8 cellular contexts compared by ENCODE assay signal in the genomic region with DNA sequence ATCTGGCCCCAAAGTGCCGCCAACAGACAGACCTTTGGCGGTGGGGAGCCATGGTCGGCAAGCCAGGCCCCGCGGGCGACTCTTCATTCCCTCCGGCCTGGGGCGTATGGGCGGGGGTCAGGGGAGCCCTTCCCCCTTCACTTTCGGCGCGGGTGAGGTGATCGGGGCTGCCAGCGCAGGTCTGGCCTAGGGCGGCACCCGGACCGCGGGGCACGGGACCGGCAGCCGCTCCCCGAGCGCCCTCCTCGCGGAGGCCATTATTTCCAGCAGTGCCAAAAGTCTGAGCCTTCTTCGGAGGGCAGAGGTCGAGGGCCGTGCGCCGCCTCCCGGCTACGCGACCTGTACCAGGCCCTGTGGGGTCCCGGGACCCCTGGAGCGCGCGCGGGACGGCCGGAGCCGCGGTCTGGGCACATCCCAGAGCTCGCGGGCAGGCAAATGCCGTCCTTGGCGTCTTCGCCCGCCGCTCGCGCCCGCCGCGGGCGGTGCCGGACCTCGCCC. TPM values are rescaled to one million over a fixed set of nuclear protein-coding genes. Genes with fewer than 3 reads are reported as not detected.
A peak's percentile ranks its signal among the peaks of the same experiment; 100 is the strongest.
DNase-seq lines count a peak whose midpoint lies in the region; ATAC-seq and TF ChIP-seq lines count a peak whose summit lies in the region.
"Had no signal": no experiment of that assay in that cellular context is flagged by ENCODE, and none has a peak within 500 bp of the region (broad histone marks: within the 10 kb centered on the region; RNA-seq: fewer than 3 reads in every experiment).

No MANE protein-coding gene starts in this region.

- H3K4me1 Mint-ChIP-seq in activated T-helper 17 cell treated with anti-CD3 and anti-CD28 coated beads, Interleukin-2, amount 50 U/mL, for 72 hours = no peaks in the 10 kb centered on the region
- peaks cover 17% of the 10 kb centered on the region for H3K4me1 Mint-ChIP-seq in osteocyte (ENCODE audit: unreplicated experiment)

- ATAC-seq in GM21825 (IDR thresholded peaks at IDR 0.05; ENCODE audit: unreplicated experiment) (peak; percentile 19), foreskin keratinocyte (peak; percentile 22)
- ATAC-seq in activated T-helper 17 cell treated with anti-CD3 and anti-CD28 coated beads, Interleukin-2, amount 50 U/mL, for 72 hours (replicated peaks) = peak; percentile 30

- H3K36me3 Mint-ChIP-seq in activated T-helper 17 cell treated with anti-CD3 and anti-CD28 coated beads, Interleukin-2, amount 50 U/mL, for 72 hours (ENCODE audit: low read depth) = peaks cover 28% of the 10 kb centered on the region
- H3K36me3 Mint-ChIP-seq in osteocyte (ENCODE audit: unreplicated experiment) = no peaks in the 10 kb centered on the region

- in situ Hi-C loops in GM13977 (cut with MboI; ENCODE audit: low pct_unique_long_range_greater_than_20kb, low sequenced_read_pairs, unreplicated experiment) = no loop called here

- peak; percentile 70 for DNase-seq in GM13977 (ENCODE audit: low spot score)
- peak in 1 of 2 donors; percentile 22 for DNase-seq in foreskin keratinocyte
- DNase-seq in osteocyte (ENCODE audit: extremely low spot score, unreplicated experiment) = no peak
- no peak for DNase-seq in HK-2 (ENCODE audit: unreplicated experiment)

- H3K27ac Mint-ChIP-seq in activated T-helper 17 cell treated with anti-CD3 and anti-CD28 coated beads, Interleukin-2, amount 50 U/mL, for 72 hours = peak overlapping the region; percentile 79
- peak overlapping the region; percentile 82 for H3K27ac Mint-ChIP-seq in osteocyte (ENCODE audit: unreplicated experiment)

- no peak for TF ChIP-seq CTCF in GM13977 (IDR thresholded peaks at IDR 0.05; ENCODE audit: extremely low read depth, insufficient read depth, missing control alignments)
- no peak for TF ChIP-seq CTCF in foreskin keratinocyte (conservative IDR thresholded peaks at IDR 0.05)
- no peak for TF ChIP-seq CTCF in osteocyte (IDR thresholded peaks at IDR 0.05)

- no peaks in the 10 kb centered on the region for H3K9me3 Mint-ChIP-seq in activated T-helper 17 cell treated with anti-CD3 and anti-CD28 coated beads, Interleukin-2, amount 50 U/mL, for 72 hours
- H3K9me3 Mint-ChIP-seq in osteocyte (ENCODE audit: unreplicated experiment) = no peaks in the 10 kb centered on the region

- H3K4me1 ChIP-seq in foreskin keratinocyte = no peaks in the 10 kb centered on the region

- peak overlapping the region; percentile 92 for H3K4me3 Mint-ChIP-seq in activated T-helper 17 cell treated with anti-CD3 and anti-CD28 coated beads, Interleukin-2, amount 50 U/mL, for 72 hours
- H3K4me3 Mint-ChIP-seq in osteocyte (ENCODE audit: unreplicated experiment) = peak overlapping the region; percentile 82

- H3K27ac ChIP-seq in KOPT-K1 (ENCODE audit: low read depth, low read length, poor library complexity, severe bottlenecking) = peak overlapping the region; percentile 76
- peak overlapping the region; percentile 87 for H3K27ac ChIP-seq in foreskin keratinocyte

- no peaks in the 10 kb centered on the region for H3K27me3 ChIP-seq in foreskin keratinocyte

- H3K36me3 ChIP-seq in KOPT-K1 (ENCODE audit: insufficient read depth, low read length) = peaks cover 5% of the 10 kb centered on the region; the same call in 1 of the 2 replicates

- no peaks in the 10 kb centered on the region for H3K27me3 Mint-ChIP-seq in activated T-helper 17 cell treated with anti-CD3 and anti-CD28 coated beads, Interleukin-2, amount 50 U/mL, for 72 hours
- no peaks in the 10 kb centered on the region for H3K27me3 Mint-ChIP-seq in osteocyte (ENCODE audit: unreplicated experiment)

- no peaks in the 10 kb centered on the region for H3K9me3 ChIP-seq in KOPT-K1 (ENCODE audit: insufficient read depth, low read length, poor library complexity, severe bottlenecking)

RNA-seq across cellular contexts. Expression of a gene that starts 0.6 kb away (rescaled TPM):
- total RNA-seq in activated T-helper 17 cell treated with anti-CD3 and anti-CD28 coated beads, Interleukin-2, amount 50 U/mL, for 72 hours = 10 to 100 TPM; 24.4 to 33.1 TPM
- total RNA-seq in foreskin keratinocyte = 31.2 and 32.3 TPM in 2 replicates
- polyA plus RNA-seq in foreskin keratinocyte = 8.9 and 10.0 TPM in 2 replicates
- total RNA-seq in osteocyte = 17.6 and 20.3 TPM in 2 replicates

RNA-seq across cellular contexts. Expression of a gene that starts 28.5 kb away (rescaled TPM):
- total RNA-seq in activated T-helper 17 cell treated with anti-CD3 and anti-CD28 coated beads, Interleukin-2, amount 50 U/mL, for 72 hours = not detected
- not detected in 2 replicates for total RNA-seq in foreskin keratinocyte
- polyA plus RNA-seq in foreskin keratinocyte = not detected in 2 replicates
- total RNA-seq in osteocyte = not detected in 2 replicates
- total RNA-seq: lung microvascular endothelial cell had no signal
